In genomic region chr13:97975280-97975850, GRCh38 we compare ENCODE assay signal across 8 cellular contexts. TPM values are rescaled to one million over a fixed set of nuclear protein-coding genes. Genes with fewer than 3 reads are reported as not detected.
DNase-seq lines count a peak whose midpoint lies in the region; ATAC-seq, FAIRE-seq and TF ChIP-seq lines count a peak whose summit lies in the region.

No MANE protein-coding gene starts in this region.

- intact Hi-C loops in K562 (cut with micrococcal nuclease): no loop called here
- intact Hi-C loops in upper lobe of right lung (cut with DNase I): no loop called here

- peaks cover 4% of the 10 kb centered on the region in 2 experiments; a peak in 3 of 5 replicates for H3K4me1 ChIP-seq in K562 (replicated peaks in 1 of 2; ENCODE audit: control insufficient read depth in 2 of 2, insufficient read depth in 2 of 2, low read length in 2 of 2)
- H3K4me1 ChIP-seq in upper lobe of right lung: peaks cover 19% of the 10 kb centered on the region

- ATAC-seq in GM18511 (IDR thresholded peaks at IDR 0.05; ENCODE audit: unreplicated experiment) (peak; percentile 4), HG03354 (IDR thresholded peaks at IDR 0.05; ENCODE audit: poor library complexity, severe bottlenecking, unreplicated experiment) (peak; percentile 2), K562 (no peak), upper lobe of right lung (no peak), GM19023 (IDR thresholded peaks at IDR 0.05; ENCODE audit: unreplicated experiment) (no peak), HG02763 (IDR thresholded peaks at IDR 0.05; ENCODE audit: unreplicated experiment) (no peak)

- H3K27ac ChIP-seq in K562 (ENCODE audit: extremely low read depth, low read depth, low read length) (peak overlapping the region; percentile 89), upper lobe of right lung (peak overlapping the region; percentile 92)

- peaks cover 11% of the 10 kb centered on the region for H3K36me3 ChIP-seq in K562 (ENCODE audit: control insufficient read depth, insufficient read depth, low read length)
- H3K36me3 ChIP-seq in upper lobe of right lung: no peaks in the 10 kb centered on the region

- FAIRE-seq in K562 (lab: Jason Lieb, UNC): peak; percentile 49

- H3K27me3 ChIP-seq in K562 (ENCODE audit: control insufficient read depth in 2 of 2, insufficient read depth in 2 of 2, low read length in 2 of 2): no peaks in the 10 kb centered on the region
- H3K27me3 ChIP-seq in upper lobe of right lung: no peaks in the 10 kb centered on the region

- H4K20me1 ChIP-seq in K562 (replicated peaks; ENCODE audit: control insufficient read depth, insufficient read depth, low read length): no peaks in the 10 kb centered on the region

- TF ChIP-seq CTCF in K562 (IDR thresholded peaks at IDR 0.05 in 2 of 3, conservative IDR thresholded peaks at IDR 0.05 in 1 of 3; ENCODE audit: insufficient read depth in 2 of 3, low read depth in 1 of 3, low read length in 3 of 3) (no peak), upper lobe of right lung (IDR thresholded peaks at IDR 0.05) (no peak)

- no TSS peak for BruUV-seq in K562 (replicated peaks; lab: Mats Ljungman, UMichigan)

- in situ Hi-C loops in K562 (cut with MboI): no loop called here

- no peak for TF ChIP-seq RAD21 in K562 (CRISPR knock-in tag; conservative IDR thresholded peaks at IDR 0.05 in 1 of 2, IDR thresholded peaks at IDR 0.05 in 1 of 2)

- peak overlapping the region; percentile 96 for H2AFZ ChIP-seq in K562 (ENCODE audit: low read depth, low read length)

- no peak for DNase-seq in K562 (ENCODE audit: extremely low read depth in 1 of 4, low spot score in 3 of 4)
- DNase-seq in medulla oblongata (ENCODE audit: extremely low spot score): peak; percentile 28
- DNase-seq in upper lobe of right lung: no peak
- DNase-seq in NCI-H1417 treated with DMSO at 0.1 percent for 48 hours (lab: John Stamatoyannopoulos, UW): no peak

- POLR2A ChIA-PET in K562 (lab: Yijun Ruan, JAX): no interaction called here

- no peak for TF ChIP-seq EP300 in K562 (IDR thresholded peaks at IDR 0.05; ENCODE audit: low read length)

- no peaks in the 10 kb centered on the region for H3K9me3 ChIP-seq in K562 (replicated peaks; ENCODE audit: control insufficient read depth, insufficient read depth, low read depth, low read length)
- no peaks in the 10 kb centered on the region for H3K9me3 ChIP-seq in upper lobe of right lung

- no peak for TF ChIP-seq POLR2A in K562 (conservative IDR thresholded peaks at IDR 0.05)

- H3K4me3 ChIP-seq in K562: peak overlapping the region; percentile 58
- H3K4me3 ChIP-seq in upper lobe of right lung: peak overlapping the region; percentile 73

- H3K9ac ChIP-seq in K562 (ENCODE audit: insufficient read depth in 1 of 2, low read depth in 2 of 2, low read length in 2 of 2): peak overlapping the region; percentile 79 to 93

- H3K9me1 ChIP-seq in K562 (ENCODE audit: control insufficient read depth, insufficient read depth, low read length): no peaks in the 10 kb centered on the region

- peak overlapping the region; percentile 74 for H3K4me2 ChIP-seq in K562 (ENCODE audit: insufficient read depth, low read length)

- WGBS in K562 (ENCODE audit: insufficient coverage, low coverage, missing lambda C conversion rate): 21% methylated on average over 10 of the region's 20 CpGs

- H3K79me2 ChIP-seq in K562 (ENCODE audit: control insufficient read depth, insufficient read depth, low read length): peaks cover 37% of the 10 kb centered on the region

- CTCF ChIA-PET in K562 (lab: Yijun Ruan, JAX; ENCODE audit: low intra/inter-chr PET ratio): no interaction called here

TF ChIP-seq in K562, 482 proteins besides CTCF, POLR2A, EP300 and RAD21:
- no peak for TF ChIP-seq ZBTB49 (CRISPR knock-in tag; IDR thresholded peaks at IDR 0.05; ENCODE audit: borderline replicate concordance)
- no peak for TF ChIP-seq HMGN3 (IDR thresholded peaks at IDR 0.05; ENCODE audit: borderline replicate concordance, extremely low read depth, insufficient read length, low read depth, low read length)
- no peak for TF ChIP-seq ZNF133 (CRISPR knock-in tag; IDR thresholded peaks at IDR 0.05)
- TF ChIP-seq MXI1 (IDR thresholded peaks at IDR 0.05; ENCODE audit: low read depth, low read length): no peak
- no peak for TF ChIP-seq DPF2 (IDR thresholded peaks at IDR 0.05)
- no peak for TF ChIP-seq NFE2 (IDR thresholded peaks at IDR 0.05; ENCODE audit: low read depth)
- TF ChIP-seq SRSF7 (optimal IDR thresholded peaks at IDR 0.05; ENCODE audit: low read depth, low read length): no peak
- no peak for TF ChIP-seq TARDBP (IDR thresholded peaks at IDR 0.05)
- no peak for TF ChIP-seq JUND (IDR thresholded peaks at IDR 0.05; ENCODE audit: borderline replicate concordance, low read depth, low read length)
- TF ChIP-seq JUND (tag; IDR thresholded peaks at IDR 0.05; ENCODE audit: borderline replicate concordance, low read depth, low read length): no peak
- no peak for TF ChIP-seq ERF (CRISPR knock-in tag; IDR thresholded peaks at IDR 0.05)
- TF ChIP-seq ZNF76 (CRISPR knock-in tag; IDR thresholded peaks at IDR 0.05; ENCODE audit: borderline replicate concordance): no peak
- TF ChIP-seq GTF3C2 (IDR thresholded peaks at IDR 0.05; ENCODE audit: borderline replicate concordance, extremely low read depth, insufficient read length): no peak

RNA-seq across cellular contexts. Expression of gene IPO5, which starts 21.9 kb away (rescaled TPM):
- total RNA-seq in K562 (2011; cell fraction: chromatin; rRNA removed; ENCODE audit: low replicate concordance): 113 and 280 TPM in 2 replicates
- 54.5 and 74.0 TPM in 2 replicates for total RNA-seq in K562 (2011; cell fraction: nucleolus; rRNA removed)
- 104 and 106 TPM in 2 replicates for total RNA-seq in K562 (2011; cell fraction: nucleoplasm; rRNA removed)
- total RNA-seq in K562 (2014; rRNA removed) (127 and 137 TPM in 2 replicates), K562 (2014; rRNA removed; fragmentation: Illumina TruSeq; extraction: Trizol) (150 and 169 TPM in 2 replicates), K562 (2015; rRNA removed; fragmentation: Illumina TruSeq; extraction: Trizol) (113 and 120 TPM in 2 replicates), K562 (2021) (146 and 157 TPM in 2 replicates), upper lobe of right lung (88.6 TPM)
- polyA plus RNA-seq in K562 (2011; rRNA removed) (180 and 206 TPM in 2 replicates), K562 (2014; fragmentation: Illumina TruSeq; extraction: Trizol) (134 and 143 TPM in 2 replicates), K562 (2014; fragmentation: Nextera tagmentation; extraction: Ambion mirVana) (10 to 100 TPM; 45.8 to 76.3 TPM), K562 (2014; rRNA removed) (97.1 and 110 TPM in 2 replicates)
- 63.5 and 98.2 TPM in 2 replicates for polyA plus RNA-seq in K562 (2011; cell fraction: cytosol; rRNA removed)
- polyA plus RNA-seq in K562 (2011; cell fraction: nucleus; rRNA removed): 97.0 and 124 TPM in 2 replicates
- polyA plus RNA-seq in K562 (2012): 86.2 and 92.2 TPM in 2 replicates
- polyA minus RNA-seq in K562 (2011; rRNA and poly(A)+ RNA removed): 352 and 396 TPM in 2 replicates
- polyA minus RNA-seq in K562 (2011; cell fraction: cytosol; rRNA and poly(A)+ RNA removed): 121 and 159 TPM in 2 replicates
- polyA minus RNA-seq in K562 (2011; cell fraction: nucleus; rRNA and poly(A)+ RNA removed): 58.3 and 89.4 TPM in 2 replicates

Comparison
In these comparisons a context has a peak if more than half of its experiments do, and no peak if none do; other contexts are left out.
1. ATAC-seq: peak in GM18511 (single experiment) and HG03354 (single experiment); none in K562 (single experiment), upper lobe of right lung (single experiment), GM19023 (single experiment) and HG02763 (single experiment).